In the genomic region with DNA sequence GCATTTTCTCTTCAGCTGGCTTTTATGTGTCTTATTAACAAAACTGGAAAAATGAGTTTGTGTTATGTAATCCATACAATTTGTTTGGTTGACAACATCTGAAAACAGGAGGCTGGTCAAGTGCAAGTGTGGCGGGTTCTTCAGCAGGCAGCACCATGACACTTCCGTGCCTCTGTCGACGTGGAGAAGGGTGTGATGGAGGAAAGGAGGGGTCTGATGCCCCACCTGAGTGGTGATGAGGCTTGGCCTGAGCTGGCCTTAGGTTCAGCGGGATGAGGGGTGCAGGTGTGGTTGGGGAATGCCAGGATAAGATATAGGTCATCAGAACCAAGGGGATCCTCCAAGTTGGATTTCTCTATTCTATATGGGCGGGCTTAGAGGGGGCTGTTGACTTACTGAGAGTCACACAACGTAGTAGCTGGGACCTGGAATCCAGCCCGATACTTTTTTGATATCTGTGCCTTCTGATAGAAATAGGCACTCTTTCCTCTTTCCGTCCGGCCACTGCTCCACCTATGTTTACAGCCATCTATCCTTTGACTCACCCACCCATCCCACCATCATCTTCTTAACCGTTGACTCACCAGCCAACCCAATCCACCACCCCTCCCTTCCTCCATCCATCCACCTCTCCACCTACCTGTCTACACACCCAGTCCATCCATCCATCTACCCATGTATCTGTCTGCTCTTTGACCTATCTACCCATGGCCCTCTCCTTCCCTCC, we compare ENCODE assay signal across 30 cellular contexts. TPM values are rescaled to one million over a fixed set of nuclear protein-coding genes. Genes with fewer than 3 reads are reported as not detected.
DNase-seq lines count a peak whose midpoint lies in the region; ATAC-seq and TF ChIP-seq lines count a peak whose summit lies in the region.
"Had no signal": no experiment of that assay in that cellular context is flagged by ENCODE, and none has a peak within 500 bp of the region (broad histone marks: within the 10 kb centered on the region; RNA-seq: fewer than 3 reads in every experiment).

No MANE protein-coding gene starts in this region.

- H2BK15ac ChIP-seq in IMR-90 (ENCODE audit: low read depth, low read length): no peak overlapping the region

- H3K4ac ChIP-seq in IMR-90 (ENCODE audit: low read depth, low read length): no peak overlapping the region

- H2AK9ac ChIP-seq in IMR-90 (replicated peaks; ENCODE audit: low read depth, low read length, poor library complexity): peak overlapping the region; percentile 50

- no peak overlapping the region for H2AK5ac ChIP-seq in IMR-90 (ENCODE audit: low read depth, low read length)

- H3K18ac ChIP-seq in IMR-90 (ENCODE audit: low read depth, low read length): no peak overlapping the region

- no peak overlapping the region for H3K56ac ChIP-seq in IMR-90 (ENCODE audit: extremely low read depth, insufficient read depth, low read length)

- H3K4me3 Mint-ChIP-seq in CD4-positive, alpha-beta memory T cell: no peak overlapping the region
- peak overlapping the region; percentile 82 for H3K4me3 Mint-ChIP-seq in endothelial cell (ENCODE audit: unreplicated experiment)
- H3K4me3 Mint-ChIP-seq: activated CD8-positive, alpha-beta T cell treated with anti-CD3 and anti-CD28 coated beads, Interleukin-2, amount 10 ng/mL, durations not matched to agents 7 days and 5 days had no signal

- H3K14ac ChIP-seq in IMR-90 (replicated peaks; ENCODE audit: low read depth, low read length): no peak overlapping the region

- H3K4me1 Mint-ChIP-seq in CD4-positive, alpha-beta memory T cell: peaks cover 9 to 23% (median 11%) of the 10 kb centered on the region in 4 donors
- peaks cover 42% of the 10 kb centered on the region for H3K4me1 Mint-ChIP-seq in endothelial cell (ENCODE audit: unreplicated experiment)

- no peak overlapping the region for H3K4me3 ChIP-seq in CD4-positive, alpha-beta memory T cell (ENCODE audit: low read length in 2 of 2)
- H3K4me3 ChIP-seq in IMR-90 (ENCODE audit: insufficient read depth, low read depth, low read length) (no peak overlapping the region), osteoblast (ENCODE audit: insufficient read depth, low read length) (no peak overlapping the region)
- H3K4me3 ChIP-seq: body of pancreas, GM12878, SJSA1, smooth muscle cell, stomach, tibial nerve had no signal

- H2AFZ ChIP-seq in IMR-90 (replicated peaks; ENCODE audit: low read length, poor library complexity) (no peak overlapping the region), osteoblast (ENCODE audit: low read length) (no peak overlapping the region)

- no peak overlapping the region for H4K8ac ChIP-seq in IMR-90 (ENCODE audit: low read depth in 2 of 2, low read length in 2 of 2)

- WGBS in IMR-90 (ENCODE audit: extremely low coverage in 2 of 2, insufficient read length in 1 of 2), 2 experiments: 83% methylated on average over 5 of the region's 11 CpGs; no CpG with 5 or more reads in 1 of the 2 experiments

- no peaks in the 10 kb centered on the region for H3K36me3 ChIP-seq in CD4-positive, alpha-beta memory T cell (ENCODE audit: insufficient read depth, low read length)
- H3K36me3 ChIP-seq in IMR-90 (ENCODE audit: control insufficient read depth, insufficient read depth, low read length): peaks cover 2% of the 10 kb centered on the region; the same call in 1 of the 2 replicates
- no peaks in the 10 kb centered on the region for H3K36me3 ChIP-seq in osteoblast (ENCODE audit: insufficient read depth, low read length)
- H3K36me3 ChIP-seq: SJSA1 had no signal

- no peaks in the 10 kb centered on the region for H3K36me3 Mint-ChIP-seq in CD4-positive, alpha-beta memory T cell
- H3K36me3 Mint-ChIP-seq in endothelial cell (ENCODE audit: low read depth, unreplicated experiment): peaks cover 68% of the 10 kb centered on the region
- H3K36me3 Mint-ChIP-seq: T-cell had no signal

- no peaks in the 10 kb centered on the region for H3K9me3 ChIP-seq in CD4-positive, alpha-beta memory T cell (ENCODE audit: control insufficient read depth in 1 of 2, low read length in 2 of 2)
- no peaks in the 10 kb centered on the region for H3K9me3 ChIP-seq in IMR-90 (ENCODE audit: control insufficient read depth, insufficient read depth, low read length)
- H3K9me3 ChIP-seq in osteoblast (ENCODE audit: low read depth, low read length): no peaks in the 10 kb centered on the region
- H3K9me3 ChIP-seq: body of pancreas, SJSA1, stomach, tibial nerve had no signal

- H4K5ac ChIP-seq in IMR-90 (ENCODE audit: low read depth, low read length): no peak overlapping the region

- intact Hi-C loops in CD4-positive, alpha-beta memory T cell (cut with micrococcal nuclease): no loop called here
- intact Hi-C loops in IMR-90 (cut with micrococcal nuclease): no loop called here

- ATAC-seq in IMR-90 (ENCODE audit: low read depth): no peak
- ATAC-seq: body of pancreas, left colon, Panc1 had no signal

- no TSS peak for BruUV-seq in IMR-90 (replicated peaks; lab: Mats Ljungman, UMichigan)

- peaks cover 7% of the 10 kb centered on the region; the same call in 1 of the 2 replicates for H3K9me1 ChIP-seq in IMR-90 (ENCODE audit: insufficient read depth, low read length)

- POLR2A ChIA-PET in CD4-positive, alpha-beta memory T cell (lab: Charles Lee; ENCODE audit: partially characterized antibody): no interaction called here
- POLR2A ChIA-PET in IMR-90 (lab: Charles Lee; ENCODE audit: unreplicated experiment): no interaction called here

- no peak for TF ChIP-seq CTCF in IMR-90 (conservative IDR thresholded peaks at IDR 0.05; ENCODE audit: low read depth, low read length)
- no peak for TF ChIP-seq CTCF in endothelial cell (IDR thresholded peaks at IDR 0.05; ENCODE audit: unreplicated experiment)
- TF ChIP-seq CTCF in osteoblast (IDR thresholded peaks at IDR 0.05; ENCODE audit: extremely low read depth, low read depth, low read length): no peak

- no peaks in the 10 kb centered on the region for H3K27me3 ChIP-seq in CD4-positive, alpha-beta memory T cell (ENCODE audit: insufficient read depth, low read length)
- H3K27me3 ChIP-seq in IMR-90 (ENCODE audit: control insufficient read depth, insufficient read depth, low read length) (0 out of 2 replicates have a peak, but pooled peaks cover 2% of the 10 kb centered on the region), osteoblast (ENCODE audit: insufficient read depth, low read length) (peaks cover 3% of the 10 kb centered on the region)
- H3K27me3 ChIP-seq: body of pancreas, tibial nerve had no signal

- no peak overlapping the region for H2BK5ac ChIP-seq in IMR-90 (ENCODE audit: low read depth, low read length, poor library complexity, severe bottlenecking)

- peaks cover 11% of the 10 kb centered on the region for H3K4me1 ChIP-seq in CD4-positive, alpha-beta memory T cell (ENCODE audit: insufficient read depth, low read length)
- H3K4me1 ChIP-seq in IMR-90 (ENCODE audit: control insufficient read depth, insufficient read depth, low read length) (peaks cover 8% of the 10 kb centered on the region), osteoblast (ENCODE audit: insufficient read depth, low read length) (no peaks in the 10 kb centered on the region)

- no peak for DNase-seq in CD4-positive, alpha-beta memory T cell
- DNase-seq in IMR-90 (no peak), endothelial cell (ENCODE audit: low spot score) (no peak), osteoblast (ENCODE audit: insufficient read length, low spot score, missing footprints) (peak; percentile 85), NOMO-1 treated with DMSO at 0.1 percent for 48 hours (lab: John Stamatoyannopoulos, UW; ENCODE audit: unreplicated experiment) (no peak), HK-2 (ENCODE audit: unreplicated experiment) (no peak), HuH-7.5 (ENCODE audit: low spot score) (no peak)
- DNase-seq: activated T-cell treated with anti-CD3 and anti-CD28 coated beads for 4 hours; erythroblast; left colon; NCI-H1417 treated with DMSO at 0.1 percent for 48 hours; NCI-H2081; NCI-H2227 treated with DMSO at 0.1 percent for 48 hours; NCI-H526 treated with DMSO at 0.1 percent for 48 hours; nucleus accumbens; stimulated activated CD4-positive, alpha-beta T cell treated with anti-CD3 and anti-CD28 coated beads, Interleukin-2, amount 100 ng/mL, for 24 hours; stomach; T-cell had no signal

- no peak overlapping the region for H2BK20ac ChIP-seq in IMR-90 (ENCODE audit: low read depth, low read length)

- no peak overlapping the region for H3K23ac ChIP-seq in IMR-90 (ENCODE audit: low read depth, low read length)

- H3K9me3 Mint-ChIP-seq in CD4-positive, alpha-beta memory T cell: no peaks in the 10 kb centered on the region
- H3K9me3 Mint-ChIP-seq in endothelial cell (ENCODE audit: unreplicated experiment): no peaks in the 10 kb centered on the region
- H3K9me3 Mint-ChIP-seq: T-cell had no signal

- no peak for TF ChIP-seq RAD21 in IMR-90 (IDR thresholded peaks at IDR 0.05; ENCODE audit: low read length)

- H3K79me2 ChIP-seq in osteoblast (ENCODE audit: insufficient read depth, low read length): no peaks in the 10 kb centered on the region

- no peak overlapping the region for H4K91ac ChIP-seq in IMR-90 (ENCODE audit: insufficient read depth, low read depth, low read length)

- H3K4me2 ChIP-seq in IMR-90 (ENCODE audit: low read depth, low read length) (no peak overlapping the region), osteoblast (ENCODE audit: insufficient read depth, low read length) (no peak overlapping the region)
- H3K4me2 ChIP-seq: KMS-11, smooth muscle cell had no signal

- H3K9ac ChIP-seq in IMR-90 (ENCODE audit: low read depth, low read length): no peak overlapping the region
- H3K9ac ChIP-seq: KMS-11 had no signal

- H4K20me1 ChIP-seq in IMR-90 (ENCODE audit: insufficient read depth, low read length) (peaks cover 15% of the 10 kb centered on the region), osteoblast (ENCODE audit: insufficient read depth, low read length) (no peaks in the 10 kb centered on the region)

- H3K27ac ChIP-seq in CD4-positive, alpha-beta memory T cell (ENCODE audit: low read depth, low read length): no peak overlapping the region
- H3K27ac ChIP-seq in IMR-90 (ENCODE audit: insufficient read depth, low read length): no peak overlapping the region
- H3K27ac ChIP-seq in osteoblast (ENCODE audit: low read depth, low read length): no peak overlapping the region
- H3K27ac ChIP-seq: body of pancreas, C4-2B, KMS-11, SJSA1, stomach, tibial nerve had no signal

- in situ Hi-C loops in IMR-90 (cut with MboI; ENCODE audit: low sequenced_read_pairs): no loop called here

- no peak for TF ChIP-seq POLR2A in IMR-90 (IDR thresholded peaks at IDR 0.05; ENCODE audit: low read depth, low read length)

- dilution Hi-C loops in IMR-90 (cut with HindIII; ENCODE audit: low sequenced_read_pairs, unreplicated experiment): no loop called here

- peaks cover 7 to 20% of the 10 kb centered on the region in 2 experiments; a peak in 3 of 4 replicates for H3K79me1 ChIP-seq in IMR-90 (ENCODE audit: low read depth in 1 of 2, low read length in 2 of 2)

- CTCF ChIA-PET in CD4-positive, alpha-beta memory T cell (lab: Charles Lee; ENCODE audit: partially characterized antibody): no interaction called here
- CTCF ChIA-PET in IMR-90 (lab: Yijun Ruan, JAX): no interaction called here

- no peak overlapping the region for H2BK120ac ChIP-seq in IMR-90 (ENCODE audit: low read depth, low read length)

- H3K27ac Mint-ChIP-seq in CD4-positive, alpha-beta memory T cell: peak overlapping the region in 4 of 7 donors; percentile 19 to 48 (median 36)
- peak overlapping the region; percentile 77 for H3K27ac Mint-ChIP-seq in endothelial cell (ENCODE audit: unreplicated experiment)
- H3K27ac Mint-ChIP-seq: T-cell had no signal

- H3K27me3 Mint-ChIP-seq in CD4-positive, alpha-beta memory T cell: no peaks in the 10 kb centered on the region
- peaks cover 69% of the 10 kb centered on the region for H3K27me3 Mint-ChIP-seq in endothelial cell (ENCODE audit: unreplicated experiment)

RNA-seq across cellular contexts. Expression of gene SHANK3, which starts 29.0 kb away (rescaled TPM):
- not detected for total RNA-seq in CD4-positive, alpha-beta memory T cell
- polyA plus RNA-seq in CD4-positive, alpha-beta memory T cell: not detected
- total RNA-seq in IMR-90 (2012; rRNA removed): 0.18 and 0.28 TPM in 2 replicates
- polyA plus RNA-seq in IMR-90 (2012; rRNA removed): 1.5 and 2.2 TPM in 2 replicates
- 0.82 and 2.0 TPM in 2 replicates for polyA plus RNA-seq in IMR-90 (2012; cell fraction: cytosol; rRNA removed)
- 5.9 and 11.9 TPM in 2 replicates for polyA plus RNA-seq in IMR-90 (2012; cell fraction: nucleus; rRNA removed; ENCODE audit: low replicate concordance)
- 223 TPM for total RNA-seq in endothelial cell (ENCODE audit: unreplicated experiment)
- total RNA-seq in osteoblast: 0.36 and 0.59 TPM in 2 replicates

RNA-seq across cellular contexts. Expression of gene ACR, which starts 36.4 kb away (rescaled TPM):
- total RNA-seq in CD4-positive, alpha-beta memory T cell: not detected
- polyA plus RNA-seq in CD4-positive, alpha-beta memory T cell: not detected
- total RNA-seq in IMR-90 (2012; rRNA removed) (not detected in 2 replicates), endothelial cell (ENCODE audit: unreplicated experiment) (2.8 TPM), osteoblast (1.4 TPM in 1 of 2 replicates, not detected in the other)
- polyA plus RNA-seq in IMR-90 (2012; rRNA removed): not detected in 2 replicates
- polyA plus RNA-seq in IMR-90 (2012; cell fraction: cytosol; rRNA removed): not detected in 2 replicates
- polyA plus RNA-seq in IMR-90 (2012; cell fraction: nucleus; rRNA removed; ENCODE audit: low replicate concordance): 0.18 TPM in 1 of 2 replicates, not detected in the other
- total RNA-seq: activated CD8-positive, alpha-beta T cell treated with anti-CD3 and anti-CD28 coated beads, Interleukin-2, amount 10 ng/mL, durations not matched to agents 7 days and 5 days; body of pancreas; cerebellum; Daoy; GM12878; HT1080; SJSA1; T-cell had no signal
- polyA plus RNA-seq: GM12878, smooth muscle cell had no signal

Comparison
In these comparisons a context has a peak if more than half of its experiments do, and no peak if none do; other contexts are left out.
1. RNA of gene SHANK3, which starts 29.0 kb away (total RNA-seq): 223 TPM in endothelial cell (single experiment); 0.36 to 0.59 TPM in osteoblast, 0.18 to 0.28 TPM in IMR-90 and not detected in CD4-positive, alpha-beta memory T cell; every median in the first group is over 100 times any median in the second.